In genomic region chr11:112806876-112807275, GRCh38 we compare ENCODE assay signal across 18 cellular contexts.
DNase-seq lines count a peak whose midpoint lies in the region; ATAC-seq and TF ChIP-seq lines count a peak whose summit lies in the region.
"Had no signal": no experiment of that assay in that cellular context is flagged by ENCODE, and none has a peak within 500 bp of the region (broad histone marks: within the 10 kb centered on the region; RNA-seq: fewer than 3 reads in every experiment).

No MANE protein-coding gene starts in this region.

- H3K4me3 ChIP-seq in adrenal gland = no peak overlapping the region
- H3K4me3 ChIP-seq: body of pancreas, colonic mucosa, psoas muscle had no signal

- intact Hi-C loops in adrenal gland (cut with DNase I) = no loop called here

- H3K9me3 ChIP-seq in adrenal gland (replicated peaks in 1 of 3) = no peaks in the 10 kb centered on the region
- H3K9me3 ChIP-seq: body of pancreas, colonic mucosa, psoas muscle had no signal

- no peak for TF ChIP-seq CTCF in adrenal gland (IDR thresholded peaks at IDR 0.05)

- no peak for TF ChIP-seq POLR2A in adrenal gland (IDR thresholded peaks at IDR 0.05)

- H3K4me1 ChIP-seq in adrenal gland (replicated peaks in 1 of 2) = no peaks in the 10 kb centered on the region
- H3K4me1 ChIP-seq: body of pancreas, colonic mucosa, psoas muscle had no signal

- H3K36me3 ChIP-seq in adrenal gland (replicated peaks in 1 of 2) = no peaks in the 10 kb centered on the region
- H3K36me3 ChIP-seq: colonic mucosa had no signal

- DNase-seq in DMS 273 treated with DMSO at 0.1 percent for 48 hours (lab: John Stamatoyannopoulos, UW) (peak; percentile 70), NCI-H146 treated with DMSO at 0.1 percent for 48 hours (lab: John Stamatoyannopoulos, UW; ENCODE audit: unreplicated experiment) (peak; percentile 54), NCI-H524 treated with DMSO at 0.1 percent for 48 hours (lab: John Stamatoyannopoulos, UW) (peak; percentile 44), left kidney (ENCODE audit: low read depth, low spot score) (peak; percentile 92), GF-D8 (lab: John Stamatoyannopoulos, UW) (no peak), adrenal gland (no peak)
- DNase-seq: activated CD8-positive, alpha-beta T cell treated with anti-CD3 and anti-CD28 coated beads for 36 hours; activated T-cell treated with anti-CD3 and anti-CD28 coated beads, Interleukin-2, amount 50 U/mL, for 48 hours; body of pancreas; colonic mucosa; hippocampal formation; NCI-H1436; psoas muscle; stimulated activated CD8-positive, alpha-beta memory T cell treated with anti-CD3 and anti-CD28 coated beads, Interleukin-4, amount 100 ng/mL, for 48 hours; substantia nigra had no signal

- H3K27me3 ChIP-seq in adrenal gland = no peaks in the 10 kb centered on the region
- H3K27me3 ChIP-seq: body of pancreas, colonic mucosa had no signal

- no peak for ATAC-seq in HG02642 (IDR thresholded peaks at IDR 0.05; ENCODE audit: poor library complexity, unreplicated experiment)
- no peak for ATAC-seq in GM19035 (IDR thresholded peaks at IDR 0.05; ENCODE audit: unreplicated experiment)
- ATAC-seq: activated CD8-positive, alpha-beta T cell treated with anti-CD3 and anti-CD28 coated beads for 36 hours; body of pancreas; natural killer cell treated with Interleukin-12 subunit alpha and Interleukin-12 subunit beta and Interleukin-15 and Interleukin-18, amount 100 ng/mL, for 72 hours had no signal

- H3K27ac ChIP-seq in adrenal gland = no peak overlapping the region
- H3K27ac ChIP-seq: body of pancreas, colonic mucosa, psoas muscle had no signal

- 36 to 46% (median 43%) methylated on average over 3 of the region's 3 CpGs for WGBS in adrenal gland, 4 donors

Comparison
In these comparisons a context has a peak if more than half of its experiments do, and no peak if none do; other contexts are left out.
1. DNase-seq: peak in DMS 273 treated with DMSO at 0.1 percent for 48 hours (single experiment), NCI-H146 treated with DMSO at 0.1 percent for 48 hours (single experiment), NCI-H524 treated with DMSO at 0.1 percent for 48 hours (single experiment) and left kidney (single experiment); none in GF-D8 (single experiment) and adrenal gland (0 of 7).